22 cellular contexts compared by ENCODE assay signal in the genomic region with DNA sequence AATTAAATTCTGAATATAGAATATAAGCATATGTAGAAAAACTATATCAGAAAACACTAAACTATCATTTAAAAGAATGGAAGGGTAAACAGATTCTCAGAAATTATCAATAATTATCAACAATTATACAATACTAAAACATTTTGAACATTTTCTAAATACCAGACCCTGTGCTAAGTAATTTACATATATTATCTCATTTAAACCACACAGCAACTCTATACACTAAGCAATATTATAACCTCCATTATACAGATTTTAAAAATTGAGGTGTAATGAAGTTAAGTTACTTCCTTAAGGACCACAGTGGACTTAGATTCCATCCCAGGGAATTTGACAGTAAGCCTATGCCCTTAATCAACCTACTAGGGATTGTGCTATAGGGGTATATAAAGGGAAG.
"Had no signal": no experiment of that assay in that cellular context is flagged by ENCODE, and none has a peak within 500 bp of the region (broad histone marks: within the 10 kb centered on the region; RNA-seq: fewer than 3 reads in every experiment).

No MANE protein-coding gene starts in this region.

- H3K4me3 ChIP-seq: neural progenitor cell, ovary, psoas muscle, right lobe of liver, sigmoid colon, stomach, thoracic aorta, thyroid gland, tibial nerve, upper lobe of left lung, vagina had no signal

- ATAC-seq: psoas muscle; right cardiac atrium; stimulated activated naive B cell treated with anti-CD40 and anti-IgM and Interleukin-4, amounts not matched to agents 10 μg/mL and 1 μg/mL and 100 μg/mL, for 72 hours had no signal

- H3K27me3 ChIP-seq: neural progenitor cell, ovary, right lobe of liver, sigmoid colon, stomach, thyroid gland, tibial nerve, upper lobe of left lung, vagina had no signal

- H3K9me3 Mint-ChIP-seq: nephron; neural progenitor cell; stimulated activated effector memory CD8-positive, alpha-beta T cell treated with anti-CD3 and anti-CD28 coated beads, Interleukin-12 subunit alpha, Interleukin-12 subunit beta, amount 100 ng/mL, for 72 hours; stimulated activated naive B cell treated with anti-CD40 and anti-IgM and Interleukin-4, amounts not matched to agents 10 μg/mL and 1 μg/mL and 100 μg/mL, for 72 hours; stimulated activated naive CD8-positive, alpha-beta T cell treated with anti-CD3 and anti-CD28 coated beads, Interleukin-15, Interleukin-2, amounts not matched to agents 100 ng/mL and 50 ng/mL, for 24 hours had no signal

- FAIRE-seq: urothelium cell line had no signal

- H3K4me3 Mint-ChIP-seq: nephron; neural progenitor cell; stimulated activated naive B cell treated with anti-CD40 and anti-IgM and Interleukin-4, amounts not matched to agents 10 μg/mL and 1 μg/mL and 100 μg/mL, for 72 hours had no signal

- H3K9ac ChIP-seq: neural progenitor cell, parathyroid adenoma had no signal

- H3K4me2 ChIP-seq: neural progenitor cell had no signal

- H3K9me3 ChIP-seq: ovary, psoas muscle, right lobe of liver, sigmoid colon, stomach, thoracic aorta, thyroid gland, tibial nerve, upper lobe of left lung, vagina had no signal

- H3K27ac ChIP-seq: neural progenitor cell, ovary, parathyroid adenoma, psoas muscle, thoracic aorta, thyroid gland, upper lobe of left lung, vagina had no signal

- H3K4me1 ChIP-seq: neural progenitor cell, parathyroid adenoma, psoas muscle, thyroid gland, upper lobe of left lung, vagina had no signal

- H3K36me3 ChIP-seq: neural progenitor cell, ovary, right lobe of liver, thoracic aorta, thyroid gland, upper lobe of left lung had no signal

- H3K27ac Mint-ChIP-seq: nephron; neural progenitor cell; progenitor cell of endocrine pancreas; stimulated activated effector memory CD8-positive, alpha-beta T cell treated with anti-CD3 and anti-CD28 coated beads, Interleukin-12 subunit alpha, Interleukin-12 subunit beta, amount 100 ng/mL, for 72 hours had no signal

- DNase-seq: occipital lobe; ovary; posterior cingulate gyrus; psoas muscle; right cardiac atrium; right lobe of liver; sigmoid colon; small intestine; stimulated activated naive B cell treated with anti-CD40 and anti-IgM and Interleukin-4, amounts not matched to agents 10 μg/mL and 1 μg/mL and 100 μg/mL, for 72 hours; stomach; thyroid gland; upper lobe of left lung had no signal

- H3K79me2 ChIP-seq: parathyroid adenoma had no signal

- H3K27me3 Mint-ChIP-seq: progenitor cell of endocrine pancreas; stimulated activated naive B cell treated with anti-CD40 and anti-IgM and Interleukin-4, amounts not matched to agents 10 μg/mL and 1 μg/mL and 100 μg/mL, for 72 hours had no signal

- H2AFZ ChIP-seq: neural progenitor cell, parathyroid adenoma had no signal
